ENCODE assay signal across 8 cellular contexts in the genomic region with DNA sequence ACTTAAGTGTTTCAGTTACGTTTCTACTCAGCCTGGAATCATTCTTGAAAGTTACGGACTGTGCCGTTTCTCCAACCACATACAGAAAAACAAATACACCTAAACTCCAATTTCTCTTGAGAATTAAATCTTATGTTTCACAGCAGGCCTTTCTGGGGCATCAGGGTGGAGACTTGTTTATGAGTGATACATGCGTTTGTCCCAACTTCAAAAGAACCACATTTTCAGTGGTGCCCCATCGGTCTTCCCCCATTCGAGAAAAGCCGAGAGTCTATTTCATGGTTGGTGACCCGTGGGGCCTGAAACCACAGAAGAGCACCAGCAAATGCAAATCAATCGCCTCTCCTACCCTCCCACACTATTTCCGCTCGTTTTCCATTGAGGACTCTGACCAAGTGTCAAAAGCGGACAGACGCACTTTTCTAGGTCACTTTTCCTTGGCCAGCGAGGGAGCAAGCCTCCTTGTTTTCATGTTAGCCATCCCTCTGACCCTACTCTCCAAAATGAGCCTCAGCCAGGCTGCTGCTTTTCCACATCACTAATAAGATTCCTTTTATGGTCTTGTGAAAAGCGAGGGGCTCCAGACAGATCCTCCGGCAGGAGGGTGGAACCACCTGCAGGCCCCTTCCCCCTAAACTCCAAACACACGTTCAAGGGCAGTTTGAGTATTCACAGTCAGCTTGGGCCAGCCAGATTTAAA. TPM values are rescaled to one million over a fixed set of nuclear protein-coding genes. Genes with fewer than 3 reads are reported as not detected.
DNase-seq lines count a peak whose midpoint lies in the region; ATAC-seq and TF ChIP-seq lines count a peak whose summit lies in the region.

No MANE protein-coding gene starts in this region.

- H2AFZ ChIP-seq in neural cell (ENCODE audit: low read depth, low read length), result no peak overlapping the region

- intact Hi-C loops in A673 (cut with micrococcal nuclease; ENCODE audit: unreplicated experiment), result loop anchor here (2.0 to 5.0 kb wide), 9 partner anchors 116 to 872 kb away; no protein-coding TSS in a partner anchor

- peak overlapping the region; percentile 23 for H3K4me2 ChIP-seq in neural cell (ENCODE audit: low read length)

- peak; percentile 23 for ATAC-seq in GM19438 (IDR thresholded peaks at IDR 0.05; ENCODE audit: low read depth, unreplicated experiment)
- ATAC-seq in HG03558 (IDR thresholded peaks at IDR 0.05; ENCODE audit: extremely low read depth, unreplicated experiment), result peak; percentile 22

- TSS peak; percentile 24 for BruUV-seq in A673 (replicated peaks; lab: Mats Ljungman, UMichigan)

- CTCF ChIA-PET in A673 (lab: Charles Lee), result interaction anchor here (1.0 to 1.5 kb wide), 3 partner anchors 19 to 134 kb away, joined by 3 to 4 read pairs (median 4); no protein-coding TSS in a partner anchor

- DNase-seq in A673 (ENCODE audit: low spot score) (no peak), choroid plexus epithelial cell (ENCODE audit: low read depth) (peak; percentile 66), hypothalamus (lab: John Stamatoyannopoulos, UW) (no peak), SW 1271 (lab: John Stamatoyannopoulos, UW) (no peak)
- DNase-seq in stimulated activated CD8-positive, alpha-beta memory T cell treated with anti-CD3 and anti-CD28 coated beads, Interleukin-4, amount 100 ng/mL, for 48 hours, result no peak

- H3K27ac ChIP-seq in A673 (ENCODE audit: low read depth, low read length, poor library complexity, severe bottlenecking) (peak overlapping the region; percentile 75), neural cell (ENCODE audit: low read length) (no peak overlapping the region)

- POLR2A ChIA-PET in A673 (lab: Charles Lee; ENCODE audit: low non-redundant PET), result no interaction called here

- H3K27me3 ChIP-seq in A673 (replicated peaks; ENCODE audit: insufficient read depth, low read depth, low read length, poor library complexity), result no peaks in the 10 kb centered on the region
- peaks cover 38% of the 10 kb centered on the region for H3K27me3 ChIP-seq in neural cell (ENCODE audit: insufficient read depth, low read depth, low read length)

- no peak for TF ChIP-seq RAD21 in neural cell (conservative IDR thresholded peaks at IDR 0.05)

- no peaks in the 10 kb centered on the region for H3F3A ChIP-seq in neural cell (ENCODE audit: insufficient read depth, low read length, poor library complexity, severe bottlenecking)

- no peak for TF ChIP-seq CTCF in A673 (conservative IDR thresholded peaks at IDR 0.05; ENCODE audit: low read depth, low read length)
- no peak for TF ChIP-seq CTCF in choroid plexus epithelial cell (conservative IDR thresholded peaks at IDR 0.05; ENCODE audit: low read depth, low read length)
- no peak for TF ChIP-seq CTCF in neural cell (IDR thresholded peaks at IDR 0.05; ENCODE audit: poor library complexity, severe bottlenecking)

- H3K9me3 ChIP-seq in A673 (ENCODE audit: low read depth, low read length, poor library complexity, severe bottlenecking) (no peaks in the 10 kb centered on the region), neural cell (ENCODE audit: low read length) (no peaks in the 10 kb centered on the region)

- no peaks in the 10 kb centered on the region for H4K20me1 ChIP-seq in neural cell (ENCODE audit: insufficient read depth)

- TF ChIP-seq EP300 in neural cell (conservative IDR thresholded peaks at IDR 0.05; ENCODE audit: poor library complexity, severe bottlenecking), result no peak

- H3K9me2 ChIP-seq in neural cell (ENCODE audit: insufficient read depth, low read length), result no peaks in the 10 kb centered on the region

- H3K4me3 ChIP-seq in A673 (ENCODE audit: low read depth, low read length, poor library complexity, severe bottlenecking) (peak overlapping the region; percentile 59), choroid plexus epithelial cell (ENCODE audit: low read depth, low read length) (peak overlapping the region; percentile 88), neural cell (ENCODE audit: low read length) (peak overlapping the region; percentile 86)

- H3K9ac ChIP-seq in neural cell (ENCODE audit: low read length), result no peak overlapping the region

- peaks cover 68% of the 10 kb centered on the region for H3K4me1 ChIP-seq in A673 (ENCODE audit: insufficient read depth, low read length, poor library complexity, severe bottlenecking)

- H3K79me2 ChIP-seq in neural cell (replicated peaks; ENCODE audit: insufficient read depth, low read length), result peaks cover 23% of the 10 kb centered on the region

- peaks cover 7% of the 10 kb centered on the region for H3K36me3 ChIP-seq in A673 (ENCODE audit: insufficient read depth, low read length, poor library complexity, severe bottlenecking)
- no peaks in the 10 kb centered on the region for H3K36me3 ChIP-seq in neural cell (ENCODE audit: insufficient read depth, low read length)

TF ChIP-seq in neural cell, 6 proteins besides CTCF, POLR2A, EP300 and RAD21:
- TF ChIP-seq SMC3 (conservative IDR thresholded peaks at IDR 0.05; ENCODE audit: poor library complexity), result no peak
- no peak for TF ChIP-seq POLR2AphosphoS5 (IDR thresholded peaks at IDR 0.05)
- no peak for TF ChIP-seq REST (IDR thresholded peaks at IDR 0.05; ENCODE audit: borderline replicate concordance)
- TF ChIP-seq TAF1 (IDR thresholded peaks at IDR 0.05; ENCODE audit: low read depth), result no peak

RNA-seq across cellular contexts. Expression of gene JAG1, which starts 3.1 kb away (rescaled TPM):
- 42.9 and 57.5 TPM in 2 replicates for total RNA-seq in A673 (2021)
- 9.0 and 10.2 TPM in 2 replicates for polyA plus RNA-seq in neural cell
- polyA minus RNA-seq in neural cell, result 19.9 and 23.1 TPM in 2 replicates
